ENCODE assay signal across 1 cellular context in the genomic region with DNA sequence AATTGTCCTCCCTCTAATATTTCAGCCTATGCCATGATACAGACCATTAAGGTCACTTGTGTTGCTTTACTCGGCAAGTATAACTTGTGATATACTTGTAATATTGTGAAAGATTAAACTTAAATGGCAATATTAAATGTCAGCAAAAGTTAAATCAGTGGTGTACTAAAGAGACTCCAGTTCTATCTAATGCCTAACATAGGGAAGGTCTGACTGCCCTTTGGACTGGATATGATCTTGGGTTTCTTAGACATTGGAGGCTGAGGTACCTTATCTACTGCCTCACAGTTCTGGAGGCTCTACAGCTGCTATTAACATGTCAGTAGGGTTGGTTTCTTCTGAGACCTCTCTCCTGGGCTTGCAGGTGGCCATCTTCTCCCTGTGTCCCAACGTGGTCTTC.
TF ChIP-seq lines count a peak whose summit lies in the region.

No MANE protein-coding gene starts in this region.

TF ChIP-seq in K562, 482 proteins besides CTCF, POLR2A, EP300 and RAD21 (continued from another document and continues in another):
- TF ChIP-seq, protein P1, sequence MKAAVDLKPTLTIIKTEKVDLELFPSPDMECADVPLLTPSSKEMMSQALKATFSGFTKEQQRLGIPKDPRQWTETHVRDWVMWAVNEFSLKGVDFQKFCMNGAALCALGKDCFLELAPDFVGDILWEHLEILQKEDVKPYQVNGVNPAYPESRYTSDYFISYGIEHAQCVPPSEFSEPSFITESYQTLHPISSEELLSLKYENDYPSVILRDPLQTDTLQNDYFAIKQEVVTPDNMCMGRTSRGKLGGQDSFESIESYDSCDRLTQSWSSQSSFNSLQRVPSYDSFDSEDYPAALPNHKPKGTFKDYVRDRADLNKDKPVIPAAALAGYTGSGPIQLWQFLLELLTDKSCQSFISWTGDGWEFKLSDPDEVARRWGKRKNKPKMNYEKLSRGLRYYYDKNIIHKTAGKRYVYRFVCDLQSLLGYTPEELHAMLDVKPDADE (conservative IDR thresholded peaks at IDR 0.05; ENCODE audit: control insufficient read depth, low read depth, low read length) = no peak
- no peak for TF ChIP-seq POLR3G (IDR thresholded peaks at IDR 0.05; ENCODE audit: extremely low read depth, insufficient read length, insufficient replicate concordance)
- TF ChIP-seq, protein P2, sequence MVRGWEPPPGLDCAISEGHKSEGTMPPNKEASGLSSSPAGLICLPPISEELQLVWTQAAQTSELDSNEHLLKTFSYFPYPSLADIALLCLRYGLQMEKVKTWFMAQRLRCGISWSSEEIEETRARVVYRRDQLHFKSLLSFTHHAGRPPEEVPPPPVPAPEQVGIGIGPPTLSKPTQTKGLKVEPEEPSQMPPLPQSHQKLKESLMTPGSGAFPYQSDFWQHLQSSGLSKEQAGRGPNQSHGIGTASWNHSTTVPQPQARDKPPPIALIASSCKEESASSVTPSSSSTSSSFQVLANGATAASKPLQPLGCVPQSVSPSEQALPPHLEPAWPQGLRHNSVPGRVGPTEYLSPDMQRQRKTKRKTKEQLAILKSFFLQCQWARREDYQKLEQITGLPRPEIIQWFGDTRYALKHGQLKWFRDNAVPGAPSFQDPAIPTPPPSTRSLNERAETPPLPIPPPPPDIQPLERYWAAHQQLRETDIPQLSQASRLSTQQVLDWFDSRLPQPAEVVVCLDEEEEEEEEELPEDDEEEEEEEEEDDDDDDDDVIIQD (CRISPR knock-in tag; IDR thresholded peaks at IDR 0.05) = no peak
- no peak for TF ChIP-seq ZNF175 (CRISPR knock-in tag; IDR thresholded peaks at IDR 0.05; ENCODE audit: low read depth)
- no peak for TF ChIP-seq FOS (IDR thresholded peaks at IDR 0.05; ENCODE audit: extremely low read depth, insufficient read length)
- peak; percentile 63; the same call in 1 of the 2 replicates for TF ChIP-seq FOXM1 (IDR thresholded peaks at IDR 0.05; ENCODE audit: low read depth)
- no peak for TF ChIP-seq FOXM1 (CRISPR knock-in tag; IDR thresholded peaks at IDR 0.05; ENCODE audit: low read depth)
- TF ChIP-seq PTTG1 (tag; IDR thresholded peaks at IDR 0.05; ENCODE audit: low read depth) = no peak
- TF ChIP-seq, protein P3, sequence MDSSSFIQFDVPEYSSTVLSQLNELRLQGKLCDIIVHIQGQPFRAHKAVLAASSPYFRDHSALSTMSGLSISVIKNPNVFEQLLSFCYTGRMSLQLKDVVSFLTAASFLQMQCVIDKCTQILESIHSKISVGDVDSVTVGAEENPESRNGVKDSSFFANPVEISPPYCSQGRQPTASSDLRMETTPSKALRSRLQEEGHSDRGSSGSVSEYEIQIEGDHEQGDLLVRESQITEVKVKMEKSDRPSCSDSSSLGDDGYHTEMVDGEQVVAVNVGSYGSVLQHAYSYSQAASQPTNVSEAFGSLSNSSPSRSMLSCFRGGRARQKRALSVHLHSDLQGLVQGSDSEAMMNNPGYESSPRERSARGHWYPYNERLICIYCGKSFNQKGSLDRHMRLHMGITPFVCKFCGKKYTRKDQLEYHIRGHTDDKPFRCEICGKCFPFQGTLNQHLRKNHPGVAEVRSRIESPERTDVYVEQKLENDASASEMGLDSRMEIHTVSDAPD (CRISPR knock-in tag; IDR thresholded peaks at IDR 0.05) = no peak
- no peak for TF ChIP-seq LEF1 (IDR thresholded peaks at IDR 0.05)
- no peak for TF ChIP-seq ZNF146 (CRISPR knock-in tag; IDR thresholded peaks at IDR 0.05; ENCODE audit: unreplicated experiment)
- TF ChIP-seq MYC (IDR thresholded peaks at IDR 0.05; ENCODE audit: low read depth, low read length) = no peak
- no peak for TF ChIP-seq MYC (CRISPR knock-in tag; IDR thresholded peaks at IDR 0.05; ENCODE audit: borderline replicate concordance, low read depth)
- TF ChIP-seq TAF7 (tag; IDR thresholded peaks at IDR 0.05) = no peak
- TF ChIP-seq, protein P4, sequence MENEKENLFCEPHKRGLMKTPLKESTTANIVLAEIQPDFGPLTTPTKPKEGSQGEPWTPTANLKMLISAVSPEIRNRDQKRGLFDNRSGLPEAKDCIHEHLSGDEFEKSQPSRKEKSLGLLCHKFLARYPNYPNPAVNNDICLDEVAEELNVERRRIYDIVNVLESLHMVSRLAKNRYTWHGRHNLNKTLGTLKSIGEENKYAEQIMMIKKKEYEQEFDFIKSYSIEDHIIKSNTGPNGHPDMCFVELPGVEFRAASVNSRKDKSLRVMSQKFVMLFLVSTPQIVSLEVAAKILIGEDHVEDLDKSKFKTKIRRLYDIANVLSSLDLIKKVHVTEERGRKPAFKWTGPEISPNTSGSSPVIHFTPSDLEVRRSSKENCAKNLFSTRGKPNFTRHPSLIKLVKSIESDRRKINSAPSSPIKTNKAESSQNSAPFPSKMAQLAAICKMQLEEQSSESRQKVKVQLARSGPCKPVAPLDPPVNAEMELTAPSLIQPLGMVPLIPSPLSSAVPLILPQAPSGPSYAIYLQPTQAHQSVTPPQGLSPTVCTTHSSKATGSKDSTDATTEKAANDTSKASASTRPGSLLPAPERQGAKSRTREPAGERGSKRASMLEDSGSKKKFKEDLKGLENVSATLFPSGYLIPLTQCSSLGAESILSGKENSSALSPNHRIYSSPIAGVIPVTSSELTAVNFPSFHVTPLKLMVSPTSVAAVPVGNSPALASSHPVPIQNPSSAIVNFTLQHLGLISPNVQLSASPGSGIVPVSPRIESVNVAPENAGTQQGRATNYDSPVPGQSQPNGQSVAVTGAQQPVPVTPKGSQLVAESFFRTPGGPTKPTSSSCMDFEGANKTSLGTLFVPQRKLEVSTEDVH (IDR thresholded peaks at IDR 0.05; ENCODE audit: low read depth, partially characterized antibody) = no peak
- no peak for TF ChIP-seq HEY1 (CRISPR knock-in tag; IDR thresholded peaks at IDR 0.05; ENCODE audit: borderline replicate concordance)
- no peak for TF ChIP-seq CHD4 (IDR thresholded peaks at IDR 0.05; ENCODE audit: insufficient read depth, insufficient replicate concordance, low read depth, low read length, poor library complexity, severe bottlenecking)
- TF ChIP-seq, protein P5, sequence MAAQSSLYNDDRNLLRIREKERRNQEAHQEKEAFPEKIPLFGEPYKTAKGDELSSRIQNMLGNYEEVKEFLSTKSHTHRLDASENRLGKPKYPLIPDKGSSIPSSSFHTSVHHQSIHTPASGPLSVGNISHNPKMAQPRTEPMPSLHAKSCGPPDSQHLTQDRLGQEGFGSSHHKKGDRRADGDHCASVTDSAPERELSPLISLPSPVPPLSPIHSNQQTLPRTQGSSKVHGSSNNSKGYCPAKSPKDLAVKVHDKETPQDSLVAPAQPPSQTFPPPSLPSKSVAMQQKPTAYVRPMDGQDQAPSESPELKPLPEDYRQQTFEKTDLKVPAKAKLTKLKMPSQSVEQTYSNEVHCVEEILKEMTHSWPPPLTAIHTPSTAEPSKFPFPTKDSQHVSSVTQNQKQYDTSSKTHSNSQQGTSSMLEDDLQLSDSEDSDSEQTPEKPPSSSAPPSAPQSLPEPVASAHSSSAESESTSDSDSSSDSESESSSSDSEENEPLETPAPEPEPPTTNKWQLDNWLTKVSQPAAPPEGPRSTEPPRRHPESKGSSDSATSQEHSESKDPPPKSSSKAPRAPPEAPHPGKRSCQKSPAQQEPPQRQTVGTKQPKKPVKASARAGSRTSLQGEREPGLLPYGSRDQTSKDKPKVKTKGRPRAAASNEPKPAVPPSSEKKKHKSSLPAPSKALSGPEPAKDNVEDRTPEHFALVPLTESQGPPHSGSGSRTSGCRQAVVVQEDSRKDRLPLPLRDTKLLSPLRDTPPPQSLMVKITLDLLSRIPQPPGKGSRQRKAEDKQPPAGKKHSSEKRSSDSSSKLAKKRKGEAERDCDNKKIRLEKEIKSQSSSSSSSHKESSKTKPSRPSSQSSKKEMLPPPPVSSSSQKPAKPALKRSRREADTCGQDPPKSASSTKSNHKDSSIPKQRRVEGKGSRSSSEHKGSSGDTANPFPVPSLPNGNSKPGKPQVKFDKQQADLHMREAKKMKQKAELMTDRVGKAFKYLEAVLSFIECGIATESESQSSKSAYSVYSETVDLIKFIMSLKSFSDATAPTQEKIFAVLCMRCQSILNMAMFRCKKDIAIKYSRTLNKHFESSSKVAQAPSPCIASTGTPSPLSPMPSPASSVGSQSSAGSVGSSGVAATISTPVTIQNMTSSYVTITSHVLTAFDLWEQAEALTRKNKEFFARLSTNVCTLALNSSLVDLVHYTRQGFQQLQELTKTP (IDR thresholded peaks at IDR 0.05; ENCODE audit: low read depth in 1 of 2, partially characterized antibody in 2 of 2) = no peak
- no peak for TF ChIP-seq ZNF140 (CRISPR knock-in tag; IDR thresholded peaks at IDR 0.05)
- no peak for TF ChIP-seq SUPT5H (IDR thresholded peaks at IDR 0.05)
- TF ChIP-seq ZNF124 (CRISPR knock-in tag; IDR thresholded peaks at IDR 0.05) = no peak
- TF ChIP-seq SREBF2 (CRISPR knock-in tag; IDR thresholded peaks at IDR 0.05) = no peak
- TF ChIP-seq DNMT1 (IDR thresholded peaks at IDR 0.05) = no peak
- no peak for TF ChIP-seq KDM2B (CRISPR knock-in tag; IDR thresholded peaks at IDR 0.05)
- TF ChIP-seq ZNF184 (CRISPR knock-in tag; IDR thresholded peaks at IDR 0.05) = no peak
- TF ChIP-seq ZNF232 (CRISPR knock-in tag; IDR thresholded peaks at IDR 0.05) = no peak
- no peak for TF ChIP-seq MAFF (IDR thresholded peaks at IDR 0.05; ENCODE audit: low read length)
- no peak for TF ChIP-seq ZNF589 (CRISPR knock-in tag; IDR thresholded peaks at IDR 0.05; ENCODE audit: low read depth)
- TF ChIP-seq, protein P6, sequence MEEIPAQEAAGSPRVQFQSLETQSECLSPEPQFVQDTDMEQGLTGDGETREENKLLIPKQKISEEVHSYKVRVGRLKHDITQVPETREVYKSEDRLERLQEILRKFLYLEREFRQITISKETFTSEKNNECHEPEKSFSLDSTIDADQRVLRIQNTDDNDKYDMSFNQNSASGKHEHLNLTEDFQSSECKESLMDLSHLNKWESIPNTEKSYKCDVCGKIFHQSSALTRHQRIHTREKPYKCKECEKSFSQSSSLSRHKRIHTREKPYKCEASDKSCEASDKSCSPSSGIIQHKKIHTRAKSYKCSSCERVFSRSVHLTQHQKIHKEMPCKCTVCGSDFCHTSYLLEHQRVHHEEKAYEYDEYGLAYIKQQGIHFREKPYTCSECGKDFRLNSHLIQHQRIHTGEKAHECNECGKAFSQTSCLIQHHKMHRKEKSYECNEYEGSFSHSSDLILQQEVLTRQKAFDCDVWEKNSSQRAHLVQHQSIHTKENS (CRISPR knock-in tag; IDR thresholded peaks at IDR 0.05) = no peak
- no peak for TF ChIP-seq ZNF668 (CRISPR knock-in tag; IDR thresholded peaks at IDR 0.05)
- no peak for TF ChIP-seq KLF6 (CRISPR knock-in tag; IDR thresholded peaks at IDR 0.05; ENCODE audit: borderline replicate concordance)
- TF ChIP-seq HCFC1 (IDR thresholded peaks at IDR 0.05; ENCODE audit: low read depth, low read length) = no peak
- peak; percentile 67 for TF ChIP-seq SOX6 (IDR thresholded peaks at IDR 0.05)
- no peak for TF ChIP-seq PCBP2 (IDR thresholded peaks at IDR 0.05; ENCODE audit: low read depth, low read length, poor library complexity, severe bottlenecking)
- no peak for TF ChIP-seq ETV1 (tag; conservative IDR thresholded peaks at IDR 0.05; ENCODE audit: low read depth)
- TF ChIP-seq PHF20 (IDR thresholded peaks at IDR 0.05; ENCODE audit: partially characterized antibody) = no peak
- TF ChIP-seq NCOA2 (IDR thresholded peaks at IDR 0.05; ENCODE audit: partially characterized antibody in 2 of 2) = no peak
- TF ChIP-seq ZNF584 (CRISPR knock-in tag; IDR thresholded peaks at IDR 0.05; ENCODE audit: low read depth) = no peak
- no peak for TF ChIP-seq ZNF507 (tag; conservative IDR thresholded peaks at IDR 0.05)
- no peak for TF ChIP-seq FOXA3 (CRISPR knock-in tag; conservative IDR thresholded peaks at IDR 0.05 in 1 of 2, IDR thresholded peaks at IDR 0.05 in 1 of 2)
- TF ChIP-seq, protein P7, sequence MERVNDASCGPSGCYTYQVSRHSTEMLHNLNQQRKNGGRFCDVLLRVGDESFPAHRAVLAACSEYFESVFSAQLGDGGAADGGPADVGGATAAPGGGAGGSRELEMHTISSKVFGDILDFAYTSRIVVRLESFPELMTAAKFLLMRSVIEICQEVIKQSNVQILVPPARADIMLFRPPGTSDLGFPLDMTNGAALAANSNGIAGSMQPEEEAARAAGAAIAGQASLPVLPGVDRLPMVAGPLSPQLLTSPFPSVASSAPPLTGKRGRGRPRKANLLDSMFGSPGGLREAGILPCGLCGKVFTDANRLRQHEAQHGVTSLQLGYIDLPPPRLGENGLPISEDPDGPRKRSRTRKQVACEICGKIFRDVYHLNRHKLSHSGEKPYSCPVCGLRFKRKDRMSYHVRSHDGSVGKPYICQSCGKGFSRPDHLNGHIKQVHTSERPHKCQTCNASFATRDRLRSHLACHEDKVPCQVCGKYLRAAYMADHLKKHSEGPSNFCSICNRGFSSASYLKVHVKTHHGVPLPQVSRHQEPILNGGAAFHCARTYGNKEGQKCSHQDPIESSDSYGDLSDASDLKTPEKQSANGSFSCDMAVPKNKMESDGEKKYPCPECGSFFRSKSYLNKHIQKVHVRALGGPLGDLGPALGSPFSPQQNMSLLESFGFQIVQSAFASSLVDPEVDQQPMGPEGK (CRISPR knock-in tag; IDR thresholded peaks at IDR 0.05; ENCODE audit: borderline replicate concordance) = no peak
- peak; percentile 82 for TF ChIP-seq NCOR1 (IDR thresholded peaks at IDR 0.05)
- no peak for TF ChIP-seq ZFP36 (IDR thresholded peaks at IDR 0.05; ENCODE audit: low read depth, low read length, partially characterized antibody)
- TF ChIP-seq, protein P8, sequence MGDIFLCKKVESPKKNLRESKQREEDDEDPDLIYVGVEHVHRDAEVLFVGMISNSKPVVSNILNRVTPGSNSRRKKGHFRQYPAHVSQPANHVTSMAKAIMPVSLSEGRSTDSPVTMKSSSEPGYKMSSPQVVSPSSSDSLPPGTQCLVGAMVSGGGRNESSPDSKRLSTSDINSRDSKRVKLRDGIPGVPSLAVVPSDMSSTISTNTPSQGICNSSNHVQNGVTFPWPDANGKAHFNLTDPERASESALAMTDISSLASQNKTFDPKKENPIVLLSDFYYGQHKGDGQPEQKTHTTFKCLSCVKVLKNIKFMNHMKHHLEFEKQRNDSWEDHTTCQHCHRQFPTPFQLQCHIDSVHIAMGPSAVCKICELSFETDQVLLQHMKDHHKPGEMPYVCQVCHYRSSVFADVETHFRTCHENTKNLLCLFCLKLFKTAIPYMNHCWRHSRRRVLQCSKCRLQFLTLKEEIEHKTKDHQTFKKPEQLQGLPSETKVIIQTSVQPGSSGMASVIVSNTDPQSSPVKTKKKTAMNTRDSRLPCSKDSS (IDR thresholded peaks at IDR 0.05; ENCODE audit: low read depth, partially characterized antibody) = no peak
- TF ChIP-seq, protein P9, sequence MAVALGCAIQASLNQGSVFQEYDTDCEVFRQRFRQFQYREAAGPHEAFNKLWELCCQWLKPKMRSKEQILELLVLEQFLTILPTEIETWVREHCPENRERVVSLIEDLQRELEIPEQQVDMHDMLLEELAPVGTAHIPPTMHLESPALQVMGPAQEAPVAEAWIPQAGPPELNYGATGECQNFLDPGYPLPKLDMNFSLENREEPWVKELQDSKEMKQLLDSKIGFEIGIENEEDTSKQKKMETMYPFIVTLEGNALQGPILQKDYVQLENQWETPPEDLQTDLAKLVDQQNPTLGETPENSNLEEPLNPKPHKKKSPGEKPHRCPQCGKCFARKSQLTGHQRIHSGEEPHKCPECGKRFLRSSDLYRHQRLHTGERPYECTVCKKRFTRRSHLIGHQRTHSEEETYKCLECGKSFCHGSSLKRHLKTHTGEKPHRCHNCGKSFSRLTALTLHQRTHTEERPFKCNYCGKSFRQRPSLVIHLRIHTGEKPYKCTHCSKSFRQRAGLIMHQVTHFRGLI (CRISPR knock-in tag; IDR thresholded peaks at IDR 0.05) = no peak
- no peak for TF ChIP-seq ZNF444 (CRISPR knock-in tag; IDR thresholded peaks at IDR 0.05)
- TF ChIP-seq FIP1L1 (IDR thresholded peaks at IDR 0.05; ENCODE audit: low read depth, low read length, poor library complexity, severe bottlenecking) = no peak
- TF ChIP-seq MAFK (IDR thresholded peaks at IDR 0.05; ENCODE audit: low read length) = no peak
